9 cellular contexts compared by ENCODE assay signal in the genomic region with DNA sequence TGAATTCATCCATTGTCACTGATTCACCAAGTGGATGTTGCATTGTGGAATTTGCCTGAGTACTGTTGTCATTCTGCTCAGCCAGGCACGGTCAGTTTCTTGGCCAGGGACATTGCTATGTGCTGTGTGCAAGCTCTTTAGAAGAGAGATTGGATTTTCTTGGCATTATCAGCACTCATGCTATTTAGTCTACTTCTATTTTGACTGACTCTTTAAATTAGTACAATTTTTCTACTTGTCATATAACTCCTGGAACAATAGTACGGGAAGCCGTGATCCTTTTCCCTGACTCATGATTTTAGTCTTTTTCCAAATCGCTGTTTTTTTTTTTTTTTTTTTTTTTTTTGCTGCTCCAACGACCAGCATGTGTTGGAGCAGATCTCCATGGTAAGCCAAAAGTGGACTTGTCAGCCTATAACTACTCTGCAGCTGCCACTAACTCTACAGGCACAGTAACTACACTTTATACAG.
A peak's percentile ranks its signal among the peaks of the same experiment; 100 is the strongest.
DNase-seq lines count a peak whose midpoint lies in the region; ATAC-seq and TF ChIP-seq lines count a peak whose summit lies in the region.
"Had no signal": no experiment of that assay in that cellular context is flagged by ENCODE, and none has a peak within 500 bp of the region (broad histone marks: within the 10 kb centered on the region; RNA-seq: fewer than 3 reads in every experiment).

No MANE protein-coding gene starts in this region.

- H3K4me3 ChIP-seq in heart right ventricle = no peak overlapping the region

- in situ Hi-C loops in G401 (cut with HindIII; ENCODE audit: low sequenced_read_pairs) = no loop called here

- peak; percentile 13 for DNase-seq in G401 (ENCODE audit: low spot score)
- no peak for DNase-seq in activated naive CD8-positive, alpha-beta T cell treated with anti-CD3 and anti-CD28 coated beads for 36 hours
- DNase-seq in heart right ventricle = no peak
- peak in 6 of 10 donors; percentile 43 to 89 (median 65) for DNase-seq in posterior cingulate gyrus
- no peak for DNase-seq in AG08395 (ENCODE audit: low spot score)
- no peak for DNase-seq in NCI-H2227 treated with DMSO at 0.1 percent for 48 hours (lab: John Stamatoyannopoulos, UW)
- no peak for DNase-seq in NOMO-1 (lab: John Stamatoyannopoulos, UW; ENCODE audit: unreplicated experiment in 2 of 2)
- DNase-seq: NCI-H69 had no signal

- H3K4me3 Mint-ChIP-seq in activated naive CD8-positive, alpha-beta T cell treated with anti-CD3 and anti-CD28 coated beads for 36 hours = peak overlapping the region; percentile 65

- peaks cover 85% of the 10 kb centered on the region for H3K36me3 Mint-ChIP-seq in activated naive CD8-positive, alpha-beta T cell treated with anti-CD3 and anti-CD28 coated beads for 36 hours

- WGBS in heart right ventricle, 2 donors = 54 to 60% methylated on average over 5 of the region's 5 CpGs

- peaks cover 0 to 98% (median 0%) of the 10 kb centered on the region in 9 donors for H3K36me3 ChIP-seq in heart right ventricle

- H3K9me3 Mint-ChIP-seq in activated naive CD8-positive, alpha-beta T cell treated with anti-CD3 and anti-CD28 coated beads for 36 hours = peaks cover 3% of the 10 kb centered on the region

- no peaks in the 10 kb centered on the region for H3K27me3 Mint-ChIP-seq in activated naive CD8-positive, alpha-beta T cell treated with anti-CD3 and anti-CD28 coated beads for 36 hours

- ATAC-seq in heart right ventricle = peak in 7 of 8 donors; percentile 33 to 84 (median 64)
- no peak for ATAC-seq in GM18870 (IDR thresholded peaks at IDR 0.05; ENCODE audit: unreplicated experiment)

- peak overlapping the region in 3 of 10 donors; percentile 5 to 52 (median 27) for H3K27ac ChIP-seq in heart right ventricle

- no peak for TF ChIP-seq CTCF in heart right ventricle (IDR thresholded peaks at IDR 0.05)

- peak overlapping the region; percentile 91 for H3K27ac Mint-ChIP-seq in activated naive CD8-positive, alpha-beta T cell treated with anti-CD3 and anti-CD28 coated beads for 36 hours

- intact Hi-C loops in heart right ventricle (cut with DNase I) (loop anchor here in 1 of 10 donors (10.0 kb wide), 1 partner anchor 129 kb away; a partner anchor contains a TSS), posterior cingulate gyrus (cut with DNase I) (no loop called here)

- H3K27me3 ChIP-seq in heart right ventricle = no peaks in the 10 kb centered on the region

- H3K4me1 ChIP-seq in heart right ventricle = peaks cover 0 to 15% (median 3%) of the 10 kb centered on the region in 9 donors

- no peaks in the 10 kb centered on the region for H3K9me3 ChIP-seq in heart right ventricle

- peaks cover 83% of the 10 kb centered on the region for H3K4me1 Mint-ChIP-seq in activated naive CD8-positive, alpha-beta T cell treated with anti-CD3 and anti-CD28 coated beads for 36 hours

Comparison
In these comparisons a context has a peak if more than half of its experiments do, and no peak if none do; other contexts are left out.
1. DNase-seq: peak in G401 (single experiment) and posterior cingulate gyrus (6 of 10); none in activated naive CD8-positive, alpha-beta T cell treated with anti-CD3 and anti-CD28 coated beads for 36 hours (single experiment), heart right ventricle (0 of 2), AG08395 (single experiment), NCI-H2227 treated with DMSO at 0.1 percent for 48 hours (single experiment) and NOMO-1 (0 of 2).